Comparison of ENCODE assay signal across 20 cellular contexts in the genomic region with DNA sequence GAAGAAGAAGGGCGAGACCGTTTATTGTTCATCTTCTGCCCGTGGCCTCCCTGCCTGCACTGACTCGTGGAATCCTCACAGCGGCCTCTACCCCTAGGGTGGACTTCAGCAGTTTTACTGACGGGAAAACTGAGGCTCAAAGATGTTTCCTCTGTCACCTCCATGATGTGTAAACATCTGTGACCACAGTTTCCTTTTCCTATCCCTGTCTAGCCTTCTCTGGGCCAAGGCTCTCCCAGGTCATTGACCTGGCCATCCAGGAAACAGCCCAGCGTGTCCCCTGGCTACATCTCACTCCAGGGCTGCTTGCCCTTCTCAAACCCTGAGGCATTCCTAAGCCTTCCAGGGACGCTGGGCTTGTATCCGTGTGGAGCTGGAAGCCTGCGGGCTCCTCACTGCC.
"Had no signal": no experiment of that assay in that cellular context is flagged by ENCODE, and none has a peak within 500 bp of the region (broad histone marks: within the 10 kb centered on the region; RNA-seq: fewer than 3 reads in every experiment).

No MANE protein-coding gene starts in this region.

- H3K9me3 ChIP-seq: adrenal gland, prostate gland, right atrium auricular region, stomach, vagina had no signal

- H3K4me3 ChIP-seq: adrenal gland, hepatocyte, neural progenitor cell, prostate gland, right atrium auricular region, stomach, vagina had no signal

- H3K36me3 ChIP-seq: neural progenitor cell had no signal

- H3K4me1 Mint-ChIP-seq: neural progenitor cell had no signal

- H3K36me3 Mint-ChIP-seq: activated naive CD4-positive, alpha-beta T cell treated with anti-CD3 and anti-CD28 coated beads, Interleukin-2, amount 50 U/mL, for 72 hours had no signal

- H3K4me1 ChIP-seq: neural progenitor cell had no signal

- H3K4me3 Mint-ChIP-seq: activated T-cell treated with anti-CD3 and anti-CD28 coated beads, Interleukin-2, amount 50 U/mL, for 72 hours; neural progenitor cell had no signal

- H3K9me3 Mint-ChIP-seq: activated naive CD4-positive, alpha-beta T cell treated with anti-CD3 and anti-CD28 coated beads, Interleukin-2, amount 50 U/mL, for 72 hours; activated T-cell treated with anti-CD3 and anti-CD28 coated beads, Interleukin-2, amount 50 U/mL, for 72 hours; neural progenitor cell had no signal

- DNase-seq: activated CD4-positive, alpha-beta T cell treated with anti-CD3 and anti-CD28 coated beads for 1 hour; activated CD4-positive, alpha-beta T cell treated with anti-CD3 and anti-CD28 coated beads, Interleukin-2, amount 50 U/mL, for 4 hours; activated effector memory CD4-positive, alpha-beta T cell treated with anti-CD3 and anti-CD28 coated beads, Interleukin-2, amount 50 U/mL, for 16 hours; activated T-cell treated with anti-CD3 and anti-CD28 coated beads, Interleukin-2, amount 50 U/mL, for 72 hours; cerebellar nuclear complex; cortex of kidney; effector CD8-positive, alpha-beta T cell; left cardiac atrium; mammary epithelial cell; stomach; T-helper 2 cell; trophoblast cell; WERI-Rb-1 had no signal

- H3K27ac ChIP-seq: hepatocyte, neural progenitor cell, prostate gland, right atrium auricular region, stomach, vagina, WERI-Rb-1 had no signal

- H3K27me3 ChIP-seq: adrenal gland, hepatocyte, neural progenitor cell, right atrium auricular region, stomach, vagina had no signal

- H3K27ac Mint-ChIP-seq: activated T-cell treated with anti-CD3 and anti-CD28 coated beads, Interleukin-2, amount 50 U/mL, for 72 hours; neural progenitor cell had no signal

- ATAC-seq: activated naive CD4-positive, alpha-beta T cell treated with anti-CD3 and anti-CD28 coated beads, Interleukin-2, amount 50 U/mL, for 72 hours; activated T-cell treated with anti-CD3 and anti-CD28 coated beads, Interleukin-2, amount 50 U/mL, for 72 hours; left cardiac atrium had no signal
